ENCODE assay signal across 17 cellular contexts in genomic region chr17:8459109-8459508, GRCh38.
"Had no signal": no experiment of that assay in that cellular context is flagged by ENCODE, and none has a peak within 500 bp of the region (broad histone marks: within the 10 kb centered on the region; RNA-seq: fewer than 3 reads in every experiment).

No MANE protein-coding gene starts in this region.

- DNase-seq: activated CD4-positive, alpha-beta T cell treated with anti-CD3 and anti-CD28 coated beads, Interleukin-2, amount 50 U/mL, for 1 hour; activated CD4-positive, CD25-positive, alpha-beta regulatory T cell treated with anti-CD3 and anti-CD28 coated beads, Interleukin-2, amount 50 U/mL, for 72 hours; activated CD8-positive, alpha-beta memory T cell treated with anti-CD3 and anti-CD28 coated beads, Interleukin-2, amount 50 U/mL, for 4 hours; activated gamma-delta T cell; dermis blood vessel endothelial cell; effector memory CD4-positive, alpha-beta T cell; immature natural killer cell; psoas muscle; right cardiac atrium; stimulated activated naive CD8-positive, alpha-beta T cell treated with anti-CD3 and anti-CD28 coated beads, Interleukin-15, Interleukin-2, amounts not matched to agents 100 U/mL and 50 U/mL, for 24 hours; uterus had no signal

- H3K27ac Mint-ChIP-seq: activated naive CD4-positive, alpha-beta T cell treated with anti-CD3 and anti-CD28 coated beads, Interleukin-2, amount 50 U/mL, for 24 hours; immature natural killer cell; memory B cell had no signal

- H3K9me3 ChIP-seq: psoas muscle, tibial nerve, uterus had no signal

- H3K4me3 Mint-ChIP-seq: activated naive CD4-positive, alpha-beta T cell treated with anti-CD3 and anti-CD28 coated beads, Interleukin-2, amount 50 U/mL, for 24 hours; immature natural killer cell; memory B cell; neural crest cell had no signal

- H3K4me1 ChIP-seq: uterus had no signal

- H3K27me3 ChIP-seq: tibial nerve, uterus had no signal

- ATAC-seq: right cardiac atrium; stimulated activated naive CD8-positive, alpha-beta T cell treated with anti-CD3 and anti-CD28 coated beads, Interleukin-15, Interleukin-2, amounts not matched to agents 100 U/mL and 50 U/mL, for 24 hours had no signal

- H3K36me3 ChIP-seq: uterus had no signal

- H3K27me3 Mint-ChIP-seq: activated naive CD4-positive, alpha-beta T cell treated with anti-CD3 and anti-CD28 coated beads, Interleukin-2, amount 50 U/mL, for 24 hours; memory B cell had no signal

- H3K4me1 Mint-ChIP-seq: neural crest cell had no signal

- H3K4me3 ChIP-seq: psoas muscle, skin epidermis, tibial nerve, uterus had no signal

- H3K27ac ChIP-seq: psoas muscle, skin epidermis, tibial nerve, uterus, VCaP had no signal

- H3K9me3 Mint-ChIP-seq: activated naive CD4-positive, alpha-beta T cell treated with anti-CD3 and anti-CD28 coated beads, Interleukin-2, amount 50 U/mL, for 24 hours; immature natural killer cell; memory B cell; neural crest cell had no signal
